Comparison of ENCODE assay signal across 4 cellular contexts in the genomic region with DNA sequence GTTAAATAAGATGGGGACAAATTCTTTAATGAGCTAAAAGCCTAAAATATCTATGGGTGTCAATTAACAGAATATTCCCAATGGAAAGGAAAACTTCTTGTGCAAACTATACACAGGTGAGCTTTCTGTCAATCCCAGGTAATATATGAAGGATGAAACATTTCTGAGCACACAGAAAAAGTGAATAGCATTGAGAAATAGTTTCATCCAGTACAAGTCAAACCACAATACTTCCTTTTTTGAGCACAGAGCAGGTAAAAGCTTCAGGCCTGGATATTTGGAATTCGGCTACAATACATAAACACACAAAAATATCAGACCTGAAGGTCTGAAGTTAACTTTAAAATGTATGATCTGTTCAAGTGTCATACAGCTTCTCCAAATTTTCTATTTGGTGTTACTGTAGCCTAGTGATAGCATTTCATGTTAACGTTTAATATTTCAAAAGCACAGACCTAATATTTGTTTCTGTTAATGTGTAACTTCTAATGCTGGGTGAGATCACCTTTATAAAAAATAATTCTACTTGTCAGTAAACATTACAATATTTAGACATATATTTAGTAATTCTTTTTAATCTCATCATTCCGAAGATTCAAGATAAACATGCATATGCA.
DNase-seq lines count a peak whose midpoint lies in the region; ATAC-seq, FAIRE-seq and TF ChIP-seq lines count a peak whose summit lies in the region.
"Not testable (repeated sequence)": the region's sequence is repeated elsewhere in the genome, so short reads cannot be mapped to it uniquely, and the experiment has no call there.

No MANE protein-coding gene starts in this region.

- not testable (repeated sequence) for H3K18ac ChIP-seq in H1 (ENCODE audit: extremely low read depth, low read length)

- H3K9ac ChIP-seq in H1 (replicated peaks in 1 of 4; ENCODE audit: extremely low read depth in 1 of 4, low read depth in 3 of 4, low read length in 3 of 4) = not testable (repeated sequence)

- not testable (repeated sequence) for H3K4ac ChIP-seq in H1 (replicated peaks; ENCODE audit: insufficient read length, low read depth, low read length)

- not testable (repeated sequence) for H3K27me3 ChIP-seq in H1 (replicated peaks in 1 of 4; ENCODE audit: control insufficient read depth in 3 of 4, extremely low read depth in 1 of 4, insufficient read depth in 3 of 4, low read length in 3 of 4); pancreas

- not testable (repeated sequence) for H3K4me2 ChIP-seq in H1 (ENCODE audit: insufficient read depth in 1 of 2, low read depth in 2 of 2, low read length in 2 of 2)

- H2BK12ac ChIP-seq in H1 (ENCODE audit: low read depth, low read length) = not testable (repeated sequence)

- H4K20me1 ChIP-seq in H1 (replicated peaks in 1 of 2; ENCODE audit: control insufficient read depth in 1 of 2, insufficient read depth in 2 of 2, low read length in 2 of 2) = not testable (repeated sequence)

- H3K27ac ChIP-seq in H1 (ENCODE audit: low read depth, low read length); pancreas: not testable (repeated sequence)

- not testable (repeated sequence) for H3K4me3 ChIP-seq in H1 (ENCODE audit: extremely low read depth in 1 of 4, insufficient read depth in 2 of 4, low read depth in 3 of 4, low read length in 4 of 4); pancreas

- not testable (repeated sequence) for H3K14ac ChIP-seq in H1 (ENCODE audit: insufficient read length)

- H2AK5ac ChIP-seq in H1 (ENCODE audit: low read depth, low read length) = not testable (repeated sequence)

- not testable (repeated sequence) for H3K23ac ChIP-seq in H1 (ENCODE audit: insufficient read length)

- H2BK120ac ChIP-seq in H1 (replicated peaks; ENCODE audit: low read depth, low read length) = not testable (repeated sequence)

- TF ChIP-seq CTCF in H1 (IDR thresholded peaks at IDR 0.05; ENCODE audit: control extremely low read depth in 1 of 3, insufficient read depth in 1 of 3, low read depth in 1 of 3, low read length in 3 of 3); pancreas (IDR thresholded peaks at IDR 0.05): not testable (repeated sequence)

- TF ChIP-seq RAD21 in H1 (IDR thresholded peaks at IDR 0.05 in 1 of 2, conservative IDR thresholded peaks at IDR 0.05 in 1 of 2; ENCODE audit: low read depth in 2 of 2, low read length in 2 of 2) = not testable (repeated sequence)

- peak; percentile 58 for ATAC-seq in left lobe of liver
- not testable (repeated sequence) for ATAC-seq in pancreas

- not testable (repeated sequence) for H3K4me1 ChIP-seq in H1 (replicated peaks in 1 of 4; ENCODE audit: control insufficient read depth in 3 of 4, insufficient read depth in 4 of 4, low read length in 3 of 4); pancreas

- not testable (repeated sequence) for H3K79me1 ChIP-seq in H1 (ENCODE audit: low read depth, low read length)

- POLR2A ChIA-PET in H1 (lab: Charles Lee; ENCODE audit: partially characterized antibody) = not testable (repeated sequence)

- intact Hi-C loops in pancreas (cut with DNase I) = not testable (repeated sequence)

- not testable (repeated sequence) for H3K9me3 ChIP-seq in H1 (ENCODE audit: insufficient read depth in 2 of 2, low read depth in 1 of 2, low read length in 1 of 2); pancreas

- not testable (repeated sequence) for H2AFZ ChIP-seq in H1 (ENCODE audit: low read length)

- H2BK15ac ChIP-seq in H1 (ENCODE audit: low read length) = not testable (repeated sequence)

- not testable (repeated sequence) for TF ChIP-seq EP300 in H1 (IDR thresholded peaks at IDR 0.05; ENCODE audit: borderline replicate concordance in 1 of 2, low read depth in 2 of 2, low read length in 2 of 2)

- not testable (repeated sequence) for H4K91ac ChIP-seq in H1 (replicated peaks; ENCODE audit: insufficient read length, low read length)

- DNase-seq in H1 (ENCODE audit: low read depth in 1 of 2, low spot score in 2 of 2); left lobe of liver (ENCODE audit: low spot score); pancreas: not testable (repeated sequence)

- CTCF ChIA-PET in H1 (lab: Charles Lee; ENCODE audit: partially characterized antibody) = not testable (repeated sequence)

- not testable (repeated sequence) for H3K36me3 ChIP-seq in H1 (ENCODE audit: control insufficient read depth in 2 of 4, insufficient read depth in 4 of 4, low read length in 3 of 4); pancreas

- not testable (repeated sequence) for H3K23me2 ChIP-seq in H1 (ENCODE audit: low read depth, low read length)

- not testable (repeated sequence) for H2BK5ac ChIP-seq in H1 (ENCODE audit: low read depth, low read length)

- not testable (repeated sequence) for H4K8ac ChIP-seq in H1 (ENCODE audit: extremely low read depth, insufficient read depth, low read length)

- WGBS in H1 (ENCODE audit: extremely low coverage in 1 of 2, insufficient coverage in 1 of 2, insufficient read length in 1 of 2, insufficient replicate concordance in 2 of 2, low coverage in 1 of 2, low lambda C conversion rate in 2 of 2, missing lambda C conversion rate in 1 of 2), 2 experiments = no CpG with 5 or more reads among the region's 3 CpGs
- no CpG with 5 or more reads among the region's 3 CpGs for WGBS in pancreas, 2 donors

- H3K56ac ChIP-seq in H1 (replicated peaks; ENCODE audit: insufficient read length, low read depth, low read length) = not testable (repeated sequence)

- not testable (repeated sequence) for H3K79me2 ChIP-seq in H1 (ENCODE audit: control insufficient read depth in 1 of 2, insufficient read depth in 2 of 2, low read length in 2 of 2)

- FAIRE-seq in G401.6 (lab: Jason Lieb, UNC) = peak; percentile 21
- peak; percentile 45 for FAIRE-seq in H1 (lab: Jason Lieb, UNC)
- FAIRE-seq in pancreas (lab: Jason Lieb, UNC) = peak; percentile 83

- TF ChIP-seq POLR2A in H1 (IDR thresholded peaks at IDR 0.05; ENCODE audit: control extremely low read depth in 1 of 2, low read depth in 2 of 2, low read length in 2 of 2) = not testable (repeated sequence)

- H4K5ac ChIP-seq in H1 (ENCODE audit: insufficient read length, low read depth, low read length) = not testable (repeated sequence)

- not testable (repeated sequence) for H2BK20ac ChIP-seq in H1 (ENCODE audit: low read length)
